25 cellular contexts compared by ENCODE assay signal in genomic region chr3:10308678-10309077, GRCh38. TPM values are rescaled to one million over a fixed set of nuclear protein-coding genes. Genes with fewer than 3 reads are reported as not detected.
A peak's percentile ranks its signal among the peaks of the same experiment; 100 is the strongest.
DNase-seq lines count a peak whose midpoint lies in the region; ATAC-seq, FAIRE-seq and TF ChIP-seq lines count a peak whose summit lies in the region.
"Had no signal": no experiment of that assay in that cellular context is flagged by ENCODE, and none has a peak within 500 bp of the region (broad histone marks: within the 10 kb centered on the region; RNA-seq: fewer than 3 reads in every experiment).

No MANE protein-coding gene starts in this region.

- H3K9me3 ChIP-seq in endothelial cell of umbilical vein (replicated peaks; ENCODE audit: control insufficient read depth, insufficient read depth, low read length) = no peaks in the 10 kb centered on the region
- H3K9me3 ChIP-seq: A549, BE2C, BLaER1, Caco-2 had no signal

- H4K20me1 ChIP-seq in endothelial cell of umbilical vein (replicated peaks; ENCODE audit: control insufficient read depth, extremely low read depth, insufficient read depth, low read length) = no peaks in the 10 kb centered on the region

- H3K9me3 Mint-ChIP-seq in activated T-cell treated with anti-CD3 and anti-CD28 coated beads, Interleukin-2, amount 50 U/mL, for 72 hours = no peaks in the 10 kb centered on the region
- no peaks in the 10 kb centered on the region for H3K9me3 Mint-ChIP-seq in activated T-cell treated with anti-CD3 and anti-CD28 coated beads, Interleukin-2, amount 50 U/mL, for 4 hours
- no peaks in the 10 kb centered on the region for H3K9me3 Mint-ChIP-seq in stimulated activated effector memory CD8-positive, alpha-beta T cell treated with anti-CD3 and anti-CD28 coated beads, Interleukin-12 subunit alpha, Interleukin-12 subunit beta, amount 100 ng/mL, for 72 hours
- H3K9me3 Mint-ChIP-seq: CD14-positive monocyte; CD4-positive, CD25-positive, alpha-beta regulatory T cell had no signal

- peaks cover 10% of the 10 kb centered on the region for H3K4me1 Mint-ChIP-seq in activated T-cell treated with anti-CD3 and anti-CD28 coated beads, Interleukin-2, amount 50 U/mL, for 72 hours (ENCODE audit: low read depth)
- H3K4me1 Mint-ChIP-seq in activated T-cell treated with anti-CD3 and anti-CD28 coated beads, Interleukin-2, amount 50 U/mL, for 4 hours (ENCODE audit: low read depth) = no peaks in the 10 kb centered on the region
- H3K4me1 Mint-ChIP-seq in stimulated activated effector memory CD8-positive, alpha-beta T cell treated with anti-CD3 and anti-CD28 coated beads, Interleukin-12 subunit alpha, Interleukin-12 subunit beta, amount 100 ng/mL, for 72 hours = peaks cover 5% of the 10 kb centered on the region

- H3K79me2 ChIP-seq in endothelial cell of umbilical vein (ENCODE audit: control insufficient read depth, insufficient read depth, low read length) = peaks cover 3% of the 10 kb centered on the region

- H3K9me1 ChIP-seq in endothelial cell of umbilical vein (replicated peaks; ENCODE audit: control insufficient read depth, extremely low read depth, insufficient read depth, low read length) = no peaks in the 10 kb centered on the region

- no TSS peak for BruUV-seq in endothelial cell of umbilical vein (replicated peaks; lab: Mats Ljungman, UMichigan)

- peaks cover 6 to 20% of the 10 kb centered on the region in 2 donors for H3K36me3 Mint-ChIP-seq in activated T-cell treated with anti-CD3 and anti-CD28 coated beads, Interleukin-2, amount 50 U/mL, for 72 hours (ENCODE audit: insufficient read depth in 2 of 2)
- peaks cover 51% of the 10 kb centered on the region for H3K36me3 Mint-ChIP-seq in activated T-cell treated with anti-CD3 and anti-CD28 coated beads, Interleukin-2, amount 50 U/mL, for 4 hours (ENCODE audit: insufficient read depth)
- peaks cover 100% of the 10 kb centered on the region for H3K36me3 Mint-ChIP-seq in stimulated activated effector memory CD8-positive, alpha-beta T cell treated with anti-CD3 and anti-CD28 coated beads, Interleukin-12 subunit alpha, Interleukin-12 subunit beta, amount 100 ng/mL, for 72 hours

- H3K27me3 ChIP-seq in endothelial cell of umbilical vein (ENCODE audit: control insufficient read depth in 2 of 2, insufficient read depth in 2 of 2, low read length in 2 of 2) = no peaks in the 10 kb centered on the region
- H3K27me3 ChIP-seq: BE2C, BLaER1 had no signal

- CTCF ChIA-PET in endothelial cell of umbilical vein (lab: Charles Lee) = interaction anchor here (0.5 kb wide), 1 partner anchor 523 kb away, joined by 3 read pairs; no protein-coding TSS in a partner anchor

- ATAC-seq in activated T-cell treated with anti-CD3 and anti-CD28 coated beads, Interleukin-2, amount 50 U/mL, for 72 hours (replicated peaks in 1 of 2) = no peak
- ATAC-seq in activated T-cell treated with anti-CD3 and anti-CD28 coated beads, Interleukin-2, amount 50 U/mL, for 4 hours = no peak
- no peak for ATAC-seq in stimulated activated effector memory CD8-positive, alpha-beta T cell treated with anti-CD3 and anti-CD28 coated beads, Interleukin-12 subunit alpha, Interleukin-12 subunit beta, amount 100 ng/mL, for 72 hours
- ATAC-seq: A549 had no signal

- no peak overlapping the region for H2AFZ ChIP-seq in endothelial cell of umbilical vein (ENCODE audit: low read depth, low read length)

- H3K4me1 ChIP-seq in endothelial cell of umbilical vein (ENCODE audit: control insufficient read depth, extremely low read depth, insufficient read depth, low read length) = peaks cover 45% of the 10 kb centered on the region
- H3K4me1 ChIP-seq: BE2C, Caco-2 had no signal

- peak overlapping the region; percentile 69 for H3K27ac Mint-ChIP-seq in activated T-cell treated with anti-CD3 and anti-CD28 coated beads, Interleukin-2, amount 50 U/mL, for 72 hours
- H3K27ac Mint-ChIP-seq in stimulated activated effector memory CD8-positive, alpha-beta T cell treated with anti-CD3 and anti-CD28 coated beads, Interleukin-12 subunit alpha, Interleukin-12 subunit beta, amount 100 ng/mL, for 72 hours = peak overlapping the region; percentile 71
- H3K27ac Mint-ChIP-seq: CD4-positive, CD25-positive, alpha-beta regulatory T cell had no signal

- TF ChIP-seq CTCF in endothelial cell of umbilical vein (IDR thresholded peaks at IDR 0.05; ENCODE audit: extremely low read depth in 1 of 2, insufficient read depth in 1 of 2, low read depth in 1 of 2, low read length in 2 of 2) = no peak

- no peak overlapping the region for H3K4me3 ChIP-seq in endothelial cell of umbilical vein (replicated peaks in 1 of 3; ENCODE audit: insufficient read depth in 1 of 3, low read depth in 1 of 3, low read length in 3 of 3)
- H3K4me3 ChIP-seq: A549, BLaER1 had no signal

- peak; percentile 45 for FAIRE-seq in endometrium (lab: Jason Lieb, UNC)
- peak; percentile 46 for FAIRE-seq in endothelial cell of umbilical vein (lab: Jason Lieb, UNC)
- FAIRE-seq: A549, D721Med, G401.6, GM12891, GM19239 had no signal

- H3K9ac ChIP-seq in endothelial cell of umbilical vein (replicated peaks; ENCODE audit: extremely low read depth, insufficient read depth, low read length) = no peak overlapping the region
- H3K9ac ChIP-seq: BLaER1 had no signal

- H3K27ac ChIP-seq in endothelial cell of umbilical vein (ENCODE audit: insufficient read depth, low read depth, low read length) = no peak overlapping the region
- H3K27ac ChIP-seq: 22Rv1, A549 had no signal

- no peak for TF ChIP-seq POLR2A in endothelial cell of umbilical vein (IDR thresholded peaks at IDR 0.05; ENCODE audit: low read depth, low read length)

- intact Hi-C loops in endothelial cell of umbilical vein (cut with micrococcal nuclease) = loop anchor here (1.0 kb wide), 1 partner anchor 13 kb away; the partner anchor contains the start of gene SEC13

- no peak overlapping the region for H3K4me3 Mint-ChIP-seq in activated T-cell treated with anti-CD3 and anti-CD28 coated beads, Interleukin-2, amount 50 U/mL, for 72 hours
- no peak overlapping the region for H3K4me3 Mint-ChIP-seq in activated T-cell treated with anti-CD3 and anti-CD28 coated beads, Interleukin-2, amount 50 U/mL, for 4 hours
- H3K4me3 Mint-ChIP-seq in stimulated activated effector memory CD8-positive, alpha-beta T cell treated with anti-CD3 and anti-CD28 coated beads, Interleukin-12 subunit alpha, Interleukin-12 subunit beta, amount 100 ng/mL, for 72 hours = no peak overlapping the region
- H3K4me3 Mint-ChIP-seq: CD14-positive monocyte; CD4-positive, alpha-beta memory T cell; CD4-positive, CD25-positive, alpha-beta regulatory T cell had no signal

- no peaks in the 10 kb centered on the region for H3K27me3 Mint-ChIP-seq in activated T-cell treated with anti-CD3 and anti-CD28 coated beads, Interleukin-2, amount 50 U/mL, for 72 hours (ENCODE audit: low read depth)
- no peaks in the 10 kb centered on the region for H3K27me3 Mint-ChIP-seq in activated T-cell treated with anti-CD3 and anti-CD28 coated beads, Interleukin-2, amount 50 U/mL, for 4 hours (ENCODE audit: low read depth)
- H3K27me3 Mint-ChIP-seq: CD4-positive, alpha-beta memory T cell; CD4-positive, CD25-positive, alpha-beta regulatory T cell had no signal

- POLR2A ChIA-PET in endothelial cell of umbilical vein (lab: Charles Lee) = no interaction called here

- no peak overlapping the region for H3K4me2 ChIP-seq in endothelial cell of umbilical vein (ENCODE audit: insufficient read depth, low read length)
- H3K4me2 ChIP-seq: A549, BLaER1 had no signal

- H3K36me3 ChIP-seq in endothelial cell of umbilical vein (ENCODE audit: control insufficient read depth in 2 of 2, extremely low read depth in 1 of 2, insufficient read depth in 2 of 2, low read length in 2 of 2) = peaks cover 36 to 40% of the 10 kb centered on the region in 2 experiments

- no peak for DNase-seq in activated T-cell treated with anti-CD3 and anti-CD28 coated beads, Interleukin-2, amount 50 U/mL, for 72 hours
- DNase-seq in activated T-cell treated with anti-CD3 and anti-CD28 coated beads, Interleukin-2, amount 50 U/mL, for 4 hours = no peak
- DNase-seq in endothelial cell of umbilical vein (ENCODE audit: low read depth, low spot score) (no peak), NCI-H2107 treated with DMSO at 0.1 percent for 48 hours (lab: John Stamatoyannopoulos, UW; ENCODE audit: unreplicated experiment) (no peak), AG20443 (ENCODE audit: low spot score) (no peak)
- DNase-seq in stimulated activated effector memory CD8-positive, alpha-beta T cell treated with anti-CD3 and anti-CD28 coated beads, Interleukin-12 subunit alpha, Interleukin-12 subunit beta, amount 100 ng/mL, for 72 hours (ENCODE audit: low spot score in 2 of 2) = no peak
- DNase-seq in activated CD4-positive, alpha-beta T cell treated with anti-CD3 and anti-CD28 coated beads for 1 hour = no peak
- DNase-seq: BE2C; C1 segment of cervical spinal cord; Caco-2; Calu3; CD4-positive, alpha-beta memory T cell; CD4-positive, CD25-positive, alpha-beta regulatory T cell; DMS79 treated with DMSO at 0.1 percent for 48 hours; GF-D8 had no signal

- dilution Hi-C loops in endothelial cell of umbilical vein (cut with MboI; ENCODE audit: extremely low pct_ligation_motif_present, low sequenced_read_pairs) = no loop called here

RNA-seq across cellular contexts. Expression of gene SEC13, which starts 12.2 kb away (rescaled TPM):
- total RNA-seq in activated T-cell treated with anti-CD3 and anti-CD28 coated beads, Interleukin-2, amount 50 U/mL, for 72 hours = 10 to 100 TPM; 84.0 to 88.5 TPM
- 100 to 1,000 TPM; 143 to 154 (median 153) TPM for total RNA-seq in activated T-cell treated with anti-CD3 and anti-CD28 coated beads, Interleukin-2, amount 50 U/mL, for 4 hours
- total RNA-seq in endothelial cell of umbilical vein = 230 and 231 TPM in 2 replicates
- 245 and 250 TPM in 2 replicates for polyA plus RNA-seq in endothelial cell of umbilical vein
- 258 and 279 TPM in 2 replicates for polyA plus RNA-seq in endothelial cell of umbilical vein (2011; cell fraction: cytosol; rRNA removed)
- 243 and 264 TPM in 2 replicates for polyA plus RNA-seq in endothelial cell of umbilical vein (2011; cell fraction: nucleus; rRNA removed)
- 200 and 205 TPM in 2 replicates for polyA plus RNA-seq in endothelial cell of umbilical vein (2012)
- polyA minus RNA-seq in endothelial cell of umbilical vein = 334 and 340 TPM in 2 replicates
- 118 TPM for polyA minus RNA-seq in endothelial cell of umbilical vein (2011; cell fraction: cytosol; rRNA and poly(A)+ RNA removed)
- polyA minus RNA-seq in endothelial cell of umbilical vein (2011; cell fraction: nucleus; rRNA and poly(A)+ RNA removed) = 181 and 183 TPM in 2 replicates

RNA-seq across cellular contexts. Expression of gene GHRL, which starts 15.9 kb away (rescaled TPM):
- total RNA-seq in activated T-cell treated with anti-CD3 and anti-CD28 coated beads, Interleukin-2, amount 50 U/mL, for 72 hours = 1 to 10 TPM in 1 of 2 donors, under 1 TPM in 1; 0.43 to 1.3 TPM
- under 1 TPM; 0.45 to 0.96 (median 0.63) TPM for total RNA-seq in activated T-cell treated with anti-CD3 and anti-CD28 coated beads, Interleukin-2, amount 50 U/mL, for 4 hours
- total RNA-seq in endothelial cell of umbilical vein = not detected in 2 replicates
- 0.06 TPM in 1 of 2 replicates, not detected in the other for polyA plus RNA-seq in endothelial cell of umbilical vein
- polyA plus RNA-seq in endothelial cell of umbilical vein (2011; cell fraction: cytosol; rRNA removed) = not detected in 2 replicates
- polyA plus RNA-seq in endothelial cell of umbilical vein (2011; cell fraction: nucleus; rRNA removed) = 0.49 and 35.3 TPM in 2 replicates
- polyA plus RNA-seq in endothelial cell of umbilical vein (2012) = not detected in 2 replicates
- polyA minus RNA-seq in endothelial cell of umbilical vein = not detected in 2 replicates
- not detected for polyA minus RNA-seq in endothelial cell of umbilical vein (2011; cell fraction: cytosol; rRNA and poly(A)+ RNA removed)
- 0.67 TPM in 1 of 2 replicates, not detected in the other for polyA minus RNA-seq in endothelial cell of umbilical vein (2011; cell fraction: nucleus; rRNA and poly(A)+ RNA removed)
- total RNA-seq: A172, Caco-2 had no signal
- polyA plus RNA-seq: A549 had no signal
